Comparison of ENCODE assay signal across 28 cellular contexts in genomic region chr1:92488416-92488815, GRCh38. TPM values are rescaled to one million over a fixed set of nuclear protein-coding genes. Genes with fewer than 3 reads are reported as not detected.
DNase-seq lines count a peak whose midpoint lies in the region; ATAC-seq, FAIRE-seq and TF ChIP-seq lines count a peak whose summit lies in the region.
"Had no signal": no experiment of that assay in that cellular context is flagged by ENCODE, and none has a peak within 500 bp of the region (broad histone marks: within the 10 kb centered on the region; RNA-seq: fewer than 3 reads in every experiment).

No MANE protein-coding gene starts in this region.

- H3K36me3 Mint-ChIP-seq in stimulated activated naive CD8-positive, alpha-beta T cell treated with anti-CD3 and anti-CD28 coated beads, Interleukin-15, Interleukin-2, amounts not matched to agents 100 ng/mL and 50 ng/mL, for 24 hours (ENCODE audit: low read depth) = peaks cover 24% of the 10 kb centered on the region
- H3K36me3 Mint-ChIP-seq in activated naive CD4-positive, alpha-beta T cell treated with anti-CD3 and anti-CD28 coated beads, Interleukin-2, amount 50 U/mL, for 72 hours = peaks cover 17% of the 10 kb centered on the region in 2 donors

- H3K9me3 Mint-ChIP-seq in stimulated activated naive CD8-positive, alpha-beta T cell treated with anti-CD3 and anti-CD28 coated beads, Interleukin-15, Interleukin-2, amounts not matched to agents 100 ng/mL and 50 ng/mL, for 24 hours = no peaks in the 10 kb centered on the region
- H3K9me3 Mint-ChIP-seq in activated naive CD4-positive, alpha-beta T cell treated with anti-CD3 and anti-CD28 coated beads, Interleukin-2, amount 50 U/mL, for 72 hours = no peaks in the 10 kb centered on the region
- H3K9me3 Mint-ChIP-seq: IgD-negative memory B cell had no signal

- DNase-seq in NOMO-1 treated with DMSO at 0.1 percent for 48 hours (lab: John Stamatoyannopoulos, UW; ENCODE audit: unreplicated experiment) (peak; percentile 32), NOMO-1 treated with dmso at 0.1 percent for 144 hours (lab: John Stamatoyannopoulos, UW; ENCODE audit: unreplicated experiment) (no peak), DMS79 treated with DMSO at 0.1 percent for 48 hours (lab: John Stamatoyannopoulos, UW) (no peak), kidney (no peak)
- DNase-seq in stimulated activated naive CD8-positive, alpha-beta T cell treated with anti-CD3 and anti-CD28 coated beads, Interleukin-15, Interleukin-2, amounts not matched to agents 100 U/mL and 50 U/mL, for 24 hours = no peak
- no peak for DNase-seq in activated naive CD4-positive, alpha-beta T cell treated with anti-CD3 and anti-CD28 coated beads, Interleukin-2, amount 50 U/mL, for 72 hours (ENCODE audit: low spot score in 2 of 2)
- DNase-seq: 8988T; amygdala; COR-L47; DMS79; effector memory CD4-positive, alpha-beta T cell; foreskin fibroblast; heart left ventricle; left colon; NCI-H1417 treated with DMSO at 0.1 percent for 48 hours; NCI-H446; nucleus accumbens; PC-9; psoas muscle; SHP77; SW 1271; upper lobe of left lung had no signal

- peak overlapping the region; percentile 96 for H3K4me3 Mint-ChIP-seq in stimulated activated naive CD8-positive, alpha-beta T cell treated with anti-CD3 and anti-CD28 coated beads, Interleukin-15, Interleukin-2, amounts not matched to agents 100 ng/mL and 50 ng/mL, for 24 hours

- H3K27me3 Mint-ChIP-seq in stimulated activated naive CD8-positive, alpha-beta T cell treated with anti-CD3 and anti-CD28 coated beads, Interleukin-15, Interleukin-2, amounts not matched to agents 100 ng/mL and 50 ng/mL, for 24 hours = no peaks in the 10 kb centered on the region

- FAIRE-seq in kidney (lab: Jason Lieb, UNC) = no peak
- FAIRE-seq: colon had no signal

- no peaks in the 10 kb centered on the region for H3K9me3 ChIP-seq in kidney (ENCODE audit: control insufficient read depth in 1 of 2, low read length in 2 of 2)
- H3K9me3 ChIP-seq: breast epithelium, heart left ventricle, psoas muscle, upper lobe of left lung had no signal

- intact Hi-C loops in kidney (cut with DNase I) = no loop called here

- H3K4me1 ChIP-seq in kidney (ENCODE audit: control insufficient read depth in 1 of 2, insufficient read depth in 1 of 2, low read depth in 1 of 2, low read length in 2 of 2) = peaks cover 0 to 19% of the 10 kb centered on the region in 2 donors

- H3K36me3 ChIP-seq in kidney (ENCODE audit: control insufficient read depth in 1 of 2, insufficient read depth in 2 of 2, low read length in 2 of 2) = no peaks in the 10 kb centered on the region
- H3K36me3 ChIP-seq: breast epithelium, heart left ventricle, upper lobe of left lung had no signal

- no peak overlapping the region for H3K27ac ChIP-seq in kidney (ENCODE audit: low read depth in 2 of 2, low read length in 2 of 2)
- H3K27ac ChIP-seq: breast epithelium, GM23248, heart left ventricle, PC-9, psoas muscle, upper lobe of left lung had no signal

- no peak overlapping the region for H3K4me3 ChIP-seq in kidney (ENCODE audit: low read length in 2 of 2)
- H3K4me3 ChIP-seq: breast epithelium, GM23248, heart left ventricle, PC-9, psoas muscle, upper lobe of left lung had no signal

- peak overlapping the region; percentile 84 for H3K27ac Mint-ChIP-seq in stimulated activated naive CD8-positive, alpha-beta T cell treated with anti-CD3 and anti-CD28 coated beads, Interleukin-15, Interleukin-2, amounts not matched to agents 100 ng/mL and 50 ng/mL, for 24 hours
- H3K27ac Mint-ChIP-seq in activated naive CD4-positive, alpha-beta T cell treated with anti-CD3 and anti-CD28 coated beads, Interleukin-2, amount 50 U/mL, for 72 hours = peak overlapping the region; percentile 57 to 94
- H3K27ac Mint-ChIP-seq: IgD-negative memory B cell had no signal

- H3K9ac ChIP-seq in kidney (ENCODE audit: low read length in 2 of 2) = no peak overlapping the region
- H3K9ac ChIP-seq: GM23248 had no signal

- H3K4me1 Mint-ChIP-seq in stimulated activated naive CD8-positive, alpha-beta T cell treated with anti-CD3 and anti-CD28 coated beads, Interleukin-15, Interleukin-2, amounts not matched to agents 100 ng/mL and 50 ng/mL, for 24 hours (ENCODE audit: low read depth) = peaks cover 32% of the 10 kb centered on the region

- TF ChIP-seq CTCF in kidney (IDR thresholded peaks at IDR 0.05; ENCODE audit: borderline replicate concordance, extremely low read depth, insufficient read depth) = no peak

- ATAC-seq in stimulated activated naive CD8-positive, alpha-beta T cell treated with anti-CD3 and anti-CD28 coated beads, Interleukin-15, Interleukin-2, amounts not matched to agents 100 U/mL and 50 U/mL, for 24 hours = no peak
- ATAC-seq in activated naive CD4-positive, alpha-beta T cell treated with anti-CD3 and anti-CD28 coated beads, Interleukin-2, amount 50 U/mL, for 72 hours = no peak
- ATAC-seq in HG03159 (IDR thresholded peaks at IDR 0.05; ENCODE audit: unreplicated experiment) = no peak
- ATAC-seq: heart left ventricle, left colon, psoas muscle had no signal

RNA-seq across cellular contexts. Expression of gene GFI1, which starts 1.7 kb away (rescaled TPM):
- 100 to 1,000 TPM in 1 of 2 donors, 10 to 100 TPM in 1; 42.3 to 125 TPM for total RNA-seq in activated naive CD4-positive, alpha-beta T cell treated with anti-CD3 and anti-CD28 coated beads, Interleukin-2, amount 50 U/mL, for 72 hours
- total RNA-seq in kidney = 3.8 TPM
- polyA plus RNA-seq in kidney (ENCODE audit: insufficient read depth, low read depth, low replicate concordance) = 0.17 TPM
- total RNA-seq: GM23248 had no signal
- polyA plus RNA-seq: GM23248 had no signal
